ENCODE assay signal across 8 cellular contexts in genomic region chr2:38722271-38723115, GRCh38. TPM values are rescaled to one million over a fixed set of nuclear protein-coding genes. Genes with fewer than 3 reads are reported as not detected.
DNase-seq lines count a peak whose midpoint lies in the region; ATAC-seq and TF ChIP-seq lines count a peak whose summit lies in the region.

No MANE protein-coding gene starts in this region.

- H3K4me2 ChIP-seq in OCI-LY1 (ENCODE audit: low read length): no peak overlapping the region

- H3K9me2 ChIP-seq in OCI-LY1 (ENCODE audit: low read depth, low read length): no peaks in the 10 kb centered on the region

- H3K27me3 ChIP-seq in OCI-LY1 (ENCODE audit: insufficient read depth, low read length): 0 out of 2 replicates have a peak, but pooled peaks cover 5% of the 10 kb centered on the region
- H3K27me3 ChIP-seq in foreskin keratinocyte: no peaks in the 10 kb centered on the region

- no peaks in the 10 kb centered on the region for H3K27me3 Mint-ChIP-seq in stimulated activated naive CD8-positive, alpha-beta T cell treated with anti-CD3 and anti-CD28 coated beads, Interleukin-15, Interleukin-2, amounts not matched to agents 100 ng/mL and 50 ng/mL, for 24 hours

- peak overlapping the region; percentile 81 for H3K4me3 Mint-ChIP-seq in stimulated activated naive CD8-positive, alpha-beta T cell treated with anti-CD3 and anti-CD28 coated beads, Interleukin-15, Interleukin-2, amounts not matched to agents 100 ng/mL and 50 ng/mL, for 24 hours

- H3K27ac ChIP-seq in OCI-LY1 (ENCODE audit: low read depth, low read length, poor library complexity, severe bottlenecking) (no peak overlapping the region), foreskin keratinocyte (no peak overlapping the region)

- H3K4me3 ChIP-seq in OCI-LY1 (ENCODE audit: low read depth, low read length, poor library complexity, severe bottlenecking): no peak overlapping the region

- no peaks in the 10 kb centered on the region for H3F3A ChIP-seq in OCI-LY1 (ENCODE audit: insufficient read depth, low read length)

- no peak overlapping the region for H2AFZ ChIP-seq in OCI-LY1 (ENCODE audit: low read length)

- H3K27ac Mint-ChIP-seq in stimulated activated naive CD8-positive, alpha-beta T cell treated with anti-CD3 and anti-CD28 coated beads, Interleukin-15, Interleukin-2, amounts not matched to agents 100 ng/mL and 50 ng/mL, for 24 hours: peak overlapping the region; percentile 95

- H3K4me1 ChIP-seq in OCI-LY1 (ENCODE audit: insufficient read depth, low read length, severe bottlenecking) (peaks cover 14% of the 10 kb centered on the region), foreskin keratinocyte (no peaks in the 10 kb centered on the region)

- H3K9ac ChIP-seq in OCI-LY1 (ENCODE audit: low read length): no peak overlapping the region

- H3K36me3 Mint-ChIP-seq in stimulated activated naive CD8-positive, alpha-beta T cell treated with anti-CD3 and anti-CD28 coated beads, Interleukin-15, Interleukin-2, amounts not matched to agents 100 ng/mL and 50 ng/mL, for 24 hours (ENCODE audit: low read depth): peaks cover 29% of the 10 kb centered on the region

- DNase-seq in activated effector memory CD4-positive, alpha-beta T cell treated with anti-CD3 and anti-CD28 coated beads, Interleukin-2, amount 50 U/mL, for 16 hours: peak; percentile 85
- no peak for DNase-seq in activated effector memory CD4-positive, alpha-beta T cell treated with Interleukin-2 at 50 U/mL for 16 hours
- DNase-seq in foreskin keratinocyte (no peak), OCI-M2 (lab: John Stamatoyannopoulos, UW; ENCODE audit: unreplicated experiment) (no peak), NCI-H345 (lab: John Stamatoyannopoulos, UW) (no peak)

- no peaks in the 10 kb centered on the region for H4K20me1 ChIP-seq in OCI-LY1 (ENCODE audit: insufficient read depth, low read length)

- H3K79me2 ChIP-seq in OCI-LY1 (ENCODE audit: insufficient read depth, low read length): no peaks in the 10 kb centered on the region

- peaks cover 59% of the 10 kb centered on the region for H3K4me1 Mint-ChIP-seq in stimulated activated naive CD8-positive, alpha-beta T cell treated with anti-CD3 and anti-CD28 coated beads, Interleukin-15, Interleukin-2, amounts not matched to agents 100 ng/mL and 50 ng/mL, for 24 hours (ENCODE audit: low read depth)

- peak; percentile 12; the same call in 1 of the 2 replicates for TF ChIP-seq CTCF in OCI-LY1 (IDR thresholded peaks at IDR 0.05; ENCODE audit: low read length)
- peak; percentile 5 for TF ChIP-seq CTCF in foreskin keratinocyte (conservative IDR thresholded peaks at IDR 0.05)

- H3K9me3 Mint-ChIP-seq in stimulated activated naive CD8-positive, alpha-beta T cell treated with anti-CD3 and anti-CD28 coated beads, Interleukin-15, Interleukin-2, amounts not matched to agents 100 ng/mL and 50 ng/mL, for 24 hours: peaks cover 4% of the 10 kb centered on the region

- ATAC-seq in foreskin keratinocyte: no peak
- no peak for ATAC-seq in GM19328 (IDR thresholded peaks at IDR 0.05; ENCODE audit: unreplicated experiment)

- H3K36me3 ChIP-seq in OCI-LY1 (ENCODE audit: insufficient read depth, low read length): no peaks in the 10 kb centered on the region

- no peaks in the 10 kb centered on the region for H3K9me3 ChIP-seq in OCI-LY1 (ENCODE audit: low read length)

RNA-seq across cellular contexts. Expression of gene SRSF7, which starts 28.7 kb away (rescaled TPM):
- 233 and 247 TPM in 2 replicates for total RNA-seq in foreskin keratinocyte
- 231 and 250 TPM in 2 replicates for polyA plus RNA-seq in foreskin keratinocyte

RNA-seq across cellular contexts. Expression of gene GEMIN6, which starts 55.5 kb away (rescaled TPM):
- total RNA-seq in foreskin keratinocyte: 21.4 and 22.6 TPM in 2 replicates
- 24.1 and 32.0 TPM in 2 replicates for polyA plus RNA-seq in foreskin keratinocyte

RNA-seq across cellular contexts. Expression of gene GALM, which starts 56.6 kb away (rescaled TPM):
- total RNA-seq in foreskin keratinocyte: 2.9 and 4.3 TPM in 2 replicates
- 2.1 and 3.4 TPM in 2 replicates for polyA plus RNA-seq in foreskin keratinocyte
